Comparison of ENCODE assay signal across 9 cellular contexts in genomic region chrX:74343970-74344622, GRCh38. TPM values are rescaled to one million over a fixed set of nuclear protein-coding genes. Genes with fewer than 3 reads are reported as not detected.
A peak's percentile ranks its signal among the peaks of the same experiment; 100 is the strongest.
DNase-seq lines count a peak whose midpoint lies in the region; ATAC-seq and TF ChIP-seq lines count a peak whose summit lies in the region.
"Had no signal": no experiment of that assay in that cellular context is flagged by ENCODE, and none has a peak within 500 bp of the region (broad histone marks: within the 10 kb centered on the region; RNA-seq: fewer than 3 reads in every experiment).

No MANE protein-coding gene starts in this region.

- peak; percentile 51 for TF ChIP-seq CTCF in colonic mucosa (IDR thresholded peaks at IDR 0.05)

- no peaks in the 10 kb centered on the region for H3K36me3 ChIP-seq in colonic mucosa

- no peaks in the 10 kb centered on the region for H3K4me1 ChIP-seq in colonic mucosa

- no peaks in the 10 kb centered on the region for H3K27me3 Mint-ChIP-seq in T-helper 2 cell treated with Interferon-gamma antibody and Interleukin-4, amounts not matched to agents 5 μg/mL and 100 μg/mL, for 36 hours (ENCODE audit: low read depth)

- DNase-seq in Ammon's horn (ENCODE audit: low spot score) (peak; percentile 65), NCI-H2081 (lab: John Stamatoyannopoulos, UW) (peak; percentile 81 to 84), colonic mucosa (peak; percentile 73), left lobe of liver (ENCODE audit: low spot score) (peak; percentile 44)
- DNase-seq in T-helper 2 cell treated with Interferon-gamma antibody and Interleukin-4, amounts not matched to agents 5 μg/mL and 100 μg/mL, for 36 hours (ENCODE audit: low spot score), result peak; percentile 28
- peak; percentile 6 to 13 for DNase-seq in stimulated activated CD8-positive, alpha-beta memory T cell treated with anti-CD3 and anti-CD28 coated beads, Interleukin-7, amount 100 ng/mL, for 4 hours (ENCODE audit: low read depth in 2 of 2)

- H3K27ac ChIP-seq in colonic mucosa, result no peak overlapping the region

- no peak overlapping the region for H3K9ac ChIP-seq in colonic mucosa (ENCODE audit: low read depth in 2 of 2, low read length in 2 of 2)

- H3K4me3 Mint-ChIP-seq in T-helper 2 cell treated with Interferon-gamma antibody and Interleukin-4, amounts not matched to agents 5 μg/mL and 100 μg/mL, for 36 hours, result no peak overlapping the region
- H3K4me3 Mint-ChIP-seq: stimulated activated naive CD8-positive, alpha-beta T cell treated with anti-CD3 and anti-CD28 coated beads, Interleukin-15, Interleukin-2, amounts not matched to agents 100 ng/mL and 50 ng/mL, for 24 hours had no signal

- peaks cover 3% of the 10 kb centered on the region for H3K4me1 Mint-ChIP-seq in T-helper 2 cell treated with Interferon-gamma antibody and Interleukin-4, amounts not matched to agents 5 μg/mL and 100 μg/mL, for 36 hours (ENCODE audit: low read depth)

- H3K9me3 ChIP-seq in colonic mucosa, result no peaks in the 10 kb centered on the region

- TF ChIP-seq POLR2A in GM18505 (IDR thresholded peaks at IDR 0.05; ENCODE audit: borderline replicate concordance, extremely low read depth, insufficient read depth, insufficient read length), result no peak

- no peaks in the 10 kb centered on the region for H3K27me3 ChIP-seq in colonic mucosa

- ATAC-seq in GM18505 (IDR thresholded peaks at IDR 0.05; ENCODE audit: unreplicated experiment) (peak; percentile 88), HG02970 (IDR thresholded peaks at IDR 0.05; ENCODE audit: low FRiP score, unreplicated experiment) (peak; percentile 81), left lobe of liver (peak; percentile 91)

- H3K27ac Mint-ChIP-seq in T-helper 2 cell treated with Interferon-gamma antibody and Interleukin-4, amounts not matched to agents 5 μg/mL and 100 μg/mL, for 36 hours, result no peak overlapping the region
- H3K27ac Mint-ChIP-seq: stimulated activated naive CD8-positive, alpha-beta T cell treated with anti-CD3 and anti-CD28 coated beads, Interleukin-15, Interleukin-2, amounts not matched to agents 100 ng/mL and 50 ng/mL, for 24 hours had no signal

- no peaks in the 10 kb centered on the region for H3K36me3 Mint-ChIP-seq in T-helper 2 cell treated with Interferon-gamma antibody and Interleukin-4, amounts not matched to agents 5 μg/mL and 100 μg/mL, for 36 hours (ENCODE audit: low read depth)

- H3K9me3 Mint-ChIP-seq in T-helper 2 cell treated with Interferon-gamma antibody and Interleukin-4, amounts not matched to agents 5 μg/mL and 100 μg/mL, for 36 hours, result no peaks in the 10 kb centered on the region
- H3K9me3 Mint-ChIP-seq: stimulated activated naive CD8-positive, alpha-beta T cell treated with anti-CD3 and anti-CD28 coated beads, Interleukin-15, Interleukin-2, amounts not matched to agents 100 ng/mL and 50 ng/mL, for 24 hours had no signal

- H3K4me3 ChIP-seq in colonic mucosa, result no peak overlapping the region

- intact Hi-C loops in colonic mucosa (cut with DNase I), result loop anchor here (10.0 kb wide), 2 partner anchors 209 to 329 kb away; no protein-coding TSS in a partner anchor

RNA-seq across cellular contexts. Expression of gene ZCCHC13, which starts 40.1 kb away (rescaled TPM):
- total RNA-seq in colonic mucosa (not detected), left lobe of liver (not detected)

Comparison
In these comparisons a context has a peak if more than half of its experiments do, and no peak if none do; other contexts are left out.
1. DNase-seq: peak in every context shown above with its lines; median percentile 82 in NCI-H2081; 73 in colonic mucosa; 65 in Ammon's horn; 44 in left lobe of liver; 28 in T-helper 2 cell treated with Interferon-gamma antibody and Interleukin-4, amounts not matched to agents 5 μg/mL and 100 μg/mL, for 36 hours; 10 in stimulated activated CD8-positive, alpha-beta memory T cell treated with anti-CD3 and anti-CD28 coated beads, Interleukin-7, amount 100 ng/mL, for 4 hours.